ENCODE assay signal across 8 cellular contexts in the genomic region with DNA sequence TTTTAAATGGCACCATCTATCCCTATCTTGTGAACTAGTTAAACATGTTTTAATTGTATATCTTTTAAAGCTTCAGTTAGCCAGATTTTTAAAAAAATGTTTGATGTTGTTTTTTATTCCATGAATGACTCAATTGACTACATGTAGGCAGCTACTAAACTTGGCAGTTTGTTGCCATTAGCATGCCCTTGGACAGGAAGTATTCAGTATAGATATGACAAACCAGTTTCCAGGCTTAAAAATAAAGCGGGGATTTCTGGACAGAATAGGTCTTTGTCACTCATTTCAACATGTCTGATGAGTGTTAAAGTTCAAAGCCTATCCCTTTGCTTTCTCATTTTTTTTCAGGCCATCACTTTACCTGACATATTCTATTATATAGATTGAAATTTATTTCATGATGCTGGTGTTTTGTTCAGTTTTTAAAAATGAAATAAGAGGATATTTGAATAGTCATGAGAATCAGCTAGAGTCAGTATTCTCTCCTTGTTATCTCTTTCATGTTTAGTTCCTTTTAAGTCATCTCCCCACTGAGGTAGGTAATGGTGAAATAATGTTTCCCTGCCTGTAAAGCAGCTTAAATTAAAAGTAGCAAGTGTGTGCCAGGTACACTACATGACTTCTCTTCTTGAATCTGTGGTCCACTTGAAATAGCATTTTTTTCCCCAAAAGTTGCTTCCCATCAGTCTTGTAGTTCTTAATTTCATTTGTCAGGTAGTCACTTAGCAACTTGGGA. TPM values are rescaled to one million over a fixed set of nuclear protein-coding genes. Genes with fewer than 3 reads are reported as not detected.
DNase-seq lines count a peak whose midpoint lies in the region; ATAC-seq and TF ChIP-seq lines count a peak whose summit lies in the region.

No MANE protein-coding gene starts in this region.

- intact Hi-C loops in CD14-positive monocyte (cut with micrococcal nuclease) = no loop called here

- no peak overlapping the region for H3K4me3 Mint-ChIP-seq in CD14-positive monocyte
- H3K4me3 Mint-ChIP-seq in stimulated activated naive CD8-positive, alpha-beta T cell treated with anti-CD3 and anti-CD28 coated beads, Interleukin-15, Interleukin-2, amounts not matched to agents 100 ng/mL and 50 ng/mL, for 24 hours = peak overlapping the region; percentile 83

- peaks cover 16 to 38% of the 10 kb centered on the region in 2 donors for H3K36me3 Mint-ChIP-seq in CD14-positive monocyte
- H3K36me3 Mint-ChIP-seq in stimulated activated naive CD8-positive, alpha-beta T cell treated with anti-CD3 and anti-CD28 coated beads, Interleukin-15, Interleukin-2, amounts not matched to agents 100 ng/mL and 50 ng/mL, for 24 hours (ENCODE audit: low read depth) = peaks cover 71% of the 10 kb centered on the region

- H3K4me1 Mint-ChIP-seq in CD14-positive monocyte = peaks cover 73% of the 10 kb centered on the region
- peaks cover 91% of the 10 kb centered on the region for H3K4me1 Mint-ChIP-seq in stimulated activated naive CD8-positive, alpha-beta T cell treated with anti-CD3 and anti-CD28 coated beads, Interleukin-15, Interleukin-2, amounts not matched to agents 100 ng/mL and 50 ng/mL, for 24 hours (ENCODE audit: low read depth)

- no peak overlapping the region for H3K4me3 ChIP-seq in adipocyte (ENCODE audit: low read length)

- no peak for DNase-seq in CD14-positive monocyte (ENCODE audit: low spot score)
- DNase-seq in adipocyte (ENCODE audit: low read depth) = peak; percentile 36
- no peak for DNase-seq in NCI-H2227 (lab: John Stamatoyannopoulos, UW; ENCODE audit: unreplicated experiment)
- DNase-seq in activated CD8-positive, alpha-beta memory T cell treated with anti-CD3 and anti-CD28 coated beads for 24 hours = no peak
- DNase-seq in inferior parietal cortex (ENCODE audit: extremely low spot score) = no peak

- no peaks in the 10 kb centered on the region for H3K36me3 ChIP-seq in adipocyte (ENCODE audit: control insufficient read depth, insufficient read depth, low read length, severe bottlenecking)

- H3K9me3 ChIP-seq in adipocyte (ENCODE audit: control insufficient read depth, low read length) = no peaks in the 10 kb centered on the region

- H3K27me3 Mint-ChIP-seq in CD14-positive monocyte (ENCODE audit: low read depth in 3 of 3) = no peaks in the 10 kb centered on the region
- H3K27me3 Mint-ChIP-seq in stimulated activated naive CD8-positive, alpha-beta T cell treated with anti-CD3 and anti-CD28 coated beads, Interleukin-15, Interleukin-2, amounts not matched to agents 100 ng/mL and 50 ng/mL, for 24 hours = no peaks in the 10 kb centered on the region

- H3K27ac Mint-ChIP-seq in CD14-positive monocyte = peak overlapping the region; percentile 27 to 90 (median 76)
- peak overlapping the region; percentile 99 for H3K27ac Mint-ChIP-seq in stimulated activated naive CD8-positive, alpha-beta T cell treated with anti-CD3 and anti-CD28 coated beads, Interleukin-15, Interleukin-2, amounts not matched to agents 100 ng/mL and 50 ng/mL, for 24 hours

- no peak for TF ChIP-seq CTCF in CD14-positive monocyte (IDR thresholded peaks at IDR 0.05)

- ATAC-seq in GM19395 (IDR thresholded peaks at IDR 0.05; ENCODE audit: unreplicated experiment) = peak; percentile 75
- ATAC-seq in HG03378 (IDR thresholded peaks at IDR 0.05; ENCODE audit: unreplicated experiment) = peak; percentile 87

- no peak overlapping the region for H3K9ac ChIP-seq in adipocyte (ENCODE audit: low read length)

- no peaks in the 10 kb centered on the region for H3K27me3 ChIP-seq in adipocyte (replicated peaks; ENCODE audit: control insufficient read depth, insufficient read depth, low read length)

- no peaks in the 10 kb centered on the region for H3K9me3 Mint-ChIP-seq in CD14-positive monocyte
- H3K9me3 Mint-ChIP-seq in stimulated activated naive CD8-positive, alpha-beta T cell treated with anti-CD3 and anti-CD28 coated beads, Interleukin-15, Interleukin-2, amounts not matched to agents 100 ng/mL and 50 ng/mL, for 24 hours = no peaks in the 10 kb centered on the region

- peaks cover 53% of the 10 kb centered on the region for H3K4me1 ChIP-seq in adipocyte (ENCODE audit: control insufficient read depth, insufficient read depth, low read length)

RNA-seq across cellular contexts. Expression of a gene that starts 11.9 kb away (rescaled TPM):
- polyA plus RNA-seq in CD14-positive monocyte = 10 to 100 TPM; 47.0 to 55.5 TPM
